9 cellular contexts compared by ENCODE assay signal in genomic region chr9:134215709-134216448, GRCh38. TPM values are rescaled to one million over a fixed set of nuclear protein-coding genes. Genes with fewer than 3 reads are reported as not detected.
A peak's percentile ranks its signal among the peaks of the same experiment; 100 is the strongest.
DNase-seq lines count a peak whose midpoint lies in the region; ATAC-seq, FAIRE-seq and TF ChIP-seq lines count a peak whose summit lies in the region.
"Had no signal": no experiment of that assay in that cellular context is flagged by ENCODE, and none has a peak within 500 bp of the region (broad histone marks: within the 10 kb centered on the region; RNA-seq: fewer than 3 reads in every experiment).

No MANE protein-coding gene starts in this region.

- H3K27ac Mint-ChIP-seq in stimulated activated memory B cell treated with anti-CD40 and anti-IgM and Interleukin-4, amounts not matched to agents 10 μg/mL and 1 μg/mL and 100 μg/mL, for 72 hours, result no peak overlapping the region

- TF ChIP-seq CTCF in pancreas (IDR thresholded peaks at IDR 0.05), result no peak

- H3K9me3 ChIP-seq in SJCRH30 (replicated peaks) (0 out of 2 replicates have a peak, but pooled peaks cover 4% of the 10 kb centered on the region), pancreas (no peaks in the 10 kb centered on the region)

- FAIRE-seq in pancreas (lab: Jason Lieb, UNC), result no peak
- FAIRE-seq: G401.6 had no signal

- no peaks in the 10 kb centered on the region for H3K36me3 Mint-ChIP-seq in stimulated activated memory B cell treated with anti-CD40 and anti-IgM and Interleukin-4, amounts not matched to agents 10 μg/mL and 1 μg/mL and 100 μg/mL, for 72 hours

- no peak overlapping the region for H3K4me3 Mint-ChIP-seq in stimulated activated memory B cell treated with anti-CD40 and anti-IgM and Interleukin-4, amounts not matched to agents 10 μg/mL and 1 μg/mL and 100 μg/mL, for 72 hours

- peaks cover 32% of the 10 kb centered on the region for H3K27me3 Mint-ChIP-seq in stimulated activated memory B cell treated with anti-CD40 and anti-IgM and Interleukin-4, amounts not matched to agents 10 μg/mL and 1 μg/mL and 100 μg/mL, for 72 hours

- peaks cover 28% of the 10 kb centered on the region for H3K4me1 ChIP-seq in SJCRH30
- no peaks in the 10 kb centered on the region for H3K4me1 ChIP-seq in pancreas

- peaks cover 18% of the 10 kb centered on the region for H3K27me3 ChIP-seq in SJCRH30
- no peaks in the 10 kb centered on the region for H3K27me3 ChIP-seq in pancreas

- H3K9me3 Mint-ChIP-seq in stimulated activated memory B cell treated with anti-CD40 and anti-IgM and Interleukin-4, amounts not matched to agents 10 μg/mL and 1 μg/mL and 100 μg/mL, for 72 hours, result peaks cover 4% of the 10 kb centered on the region

- H3K36me3 ChIP-seq in SJCRH30 (no peaks in the 10 kb centered on the region), pancreas (no peaks in the 10 kb centered on the region)

- H3K27ac ChIP-seq in SJCRH30, result peak overlapping the region; percentile 62
- H3K27ac ChIP-seq in pancreas, result no peak overlapping the region

- DNase-seq in Daoy (ENCODE audit: low read depth), result peak; percentile 73
- DNase-seq in SJCRH30, result peak in 1 of 2 experiments; percentile 48
- peak; percentile 43 for DNase-seq in globus pallidus (ENCODE audit: low spot score)
- DNase-seq in pancreas, result peak in 3 of 6 donors; percentile 13 to 56 (median 45)
- DNase-seq in NCI-H128 (lab: John Stamatoyannopoulos, UW; ENCODE audit: unreplicated experiment), result no peak
- DNase-seq in DMS114 treated with DMSO at 0.1 percent for 48 hours (lab: John Stamatoyannopoulos, UW; ENCODE audit: unreplicated experiment), result no peak

- H3K4me3 ChIP-seq in SJCRH30 (peak overlapping the region; percentile 33), pancreas (no peak overlapping the region)

- intact Hi-C loops in pancreas (cut with DNase I), result no loop called here

- ATAC-seq in pancreas, result peak in 3 of 4 donors; percentile 11 to 33 (median 25)
- ATAC-seq in stimulated activated memory B cell treated with anti-CD40 and anti-IgM and Interleukin-4, amounts not matched to agents 10 μg/mL and 1 μg/mL and 100 μg/mL, for 72 hours, result no peak
- ATAC-seq in HG02798 (IDR thresholded peaks at IDR 0.05; ENCODE audit: poor library complexity, unreplicated experiment), result no peak

- H3K4me1 Mint-ChIP-seq in stimulated activated memory B cell treated with anti-CD40 and anti-IgM and Interleukin-4, amounts not matched to agents 10 μg/mL and 1 μg/mL and 100 μg/mL, for 72 hours, result peaks cover 6% of the 10 kb centered on the region

- 63 to 67% methylated on average over 30 of the region's 30 CpGs for WGBS in pancreas, 2 donors

RNA-seq across cellular contexts. Expression of gene RNU6ATAC, which starts 51.5 kb away (rescaled TPM):
- total RNA-seq in Daoy (2014; rRNA removed; shearing (Covaris generic)), result not detected in 2 replicates
- total RNA-seq in SJCRH30 (2014; rRNA removed; shearing (Covaris generic)), result not detected in 2 replicates
- total RNA-seq in pancreas, result 10 to 100 TPM; 17.0 to 91.5 (median 64.8) TPM
- polyA plus RNA-seq in pancreas, result not detected

Comparison
In these comparisons a context has a peak if more than half of its experiments do, and no peak if none do; other contexts are left out.
1. DNase-seq: peak in Daoy (single experiment) and globus pallidus (single experiment); none in NCI-H128 (single experiment) and DMS114 treated with DMSO at 0.1 percent for 48 hours (single experiment).
2. ATAC-seq: peak in pancreas (3 of 4); none in stimulated activated memory B cell treated with anti-CD40 and anti-IgM and Interleukin-4, amounts not matched to agents 10 μg/mL and 1 μg/mL and 100 μg/mL, for 72 hours (single experiment) and HG02798 (single experiment).
3. RNA of gene RNU6ATAC, which starts 51.5 kb away (total RNA-seq): 17.0 to 91.5 TPM in pancreas; not detected in Daoy and not detected in SJCRH30; every median in the first group is over 10 times any median in the second.